ENCODE assay signal across 11 cellular contexts in genomic region chr17:18992454-18993130, GRCh38. TPM values are rescaled to one million over a fixed set of nuclear protein-coding genes. Genes with fewer than 3 reads are reported as not detected.
DNase-seq lines count a peak whose midpoint lies in the region; ATAC-seq and TF ChIP-seq lines count a peak whose summit lies in the region.
"Had no signal": no experiment of that assay in that cellular context is flagged by ENCODE, and none has a peak within 500 bp of the region (broad histone marks: within the 10 kb centered on the region; RNA-seq: fewer than 3 reads in every experiment).

No MANE protein-coding gene starts in this region.

- H3K79me2 ChIP-seq in OCI-LY1 (ENCODE audit: insufficient read depth, low read length) = no peaks in the 10 kb centered on the region

- H3K36me3 ChIP-seq in OCI-LY1 (ENCODE audit: insufficient read depth, low read length) = peaks cover 28% of the 10 kb centered on the region
- H3K36me3 ChIP-seq: MG63 had no signal

- peaks cover 23% of the 10 kb centered on the region for H3K4me1 ChIP-seq in OCI-LY1 (ENCODE audit: insufficient read depth, low read length, severe bottlenecking)

- no peak overlapping the region for H2AFZ ChIP-seq in OCI-LY1 (ENCODE audit: low read length)

- no peaks in the 10 kb centered on the region for H4K20me1 ChIP-seq in OCI-LY1 (ENCODE audit: insufficient read depth, low read length)

- H3K4me3 ChIP-seq in OCI-LY1 (ENCODE audit: low read depth, low read length, poor library complexity, severe bottlenecking) = peak overlapping the region; percentile 40
- H3K4me3 ChIP-seq: MG63, skin epidermis had no signal

- peak overlapping the region; percentile 78 for H3K27ac ChIP-seq in OCI-LY1 (ENCODE audit: low read depth, low read length, poor library complexity, severe bottlenecking)

- ATAC-seq in esophagus mucosa = peak; percentile 52

- DNase-seq in stimulated activated CD8-positive, alpha-beta memory T cell treated with anti-CD3 and anti-CD28 coated beads, Interleukin-12 subunit alpha, Interleukin-12 subunit beta, amount 100 ng/mL, for 4 hours (ENCODE audit: low read depth) = peak; percentile 16
- DNase-seq in stimulated activated CD8-positive, alpha-beta memory T cell treated with anti-CD3 and anti-CD28 coated beads, Interleukin-4, amount 100 ng/mL, for 48 hours = no peak
- DNase-seq in HPDE6-E6E7 (ENCODE audit: extremely low spot score) (no peak), NCI-H1436 (lab: John Stamatoyannopoulos, UW) (no peak), NCI-H82 (lab: John Stamatoyannopoulos, UW) (no peak), amniotic stem cell (lab: John Stamatoyannopoulos, UW) (no peak)
- DNase-seq: GOT3, MG63 had no signal

- TF ChIP-seq CTCF in OCI-LY1 (IDR thresholded peaks at IDR 0.05; ENCODE audit: low read length) = no peak

- no peaks in the 10 kb centered on the region for H3K9me2 ChIP-seq in OCI-LY1 (ENCODE audit: low read depth, low read length)

- no peaks in the 10 kb centered on the region for H3K27me3 ChIP-seq in OCI-LY1 (ENCODE audit: insufficient read depth, low read length)
- H3K27me3 ChIP-seq: MG63 had no signal

- H3K4me2 ChIP-seq in OCI-LY1 (ENCODE audit: low read length) = peak overlapping the region; percentile 58

- no peaks in the 10 kb centered on the region for H3F3A ChIP-seq in OCI-LY1 (ENCODE audit: insufficient read depth, low read length)

- H3K9ac ChIP-seq in OCI-LY1 (ENCODE audit: low read length) = peak overlapping the region; percentile 42; the same call in 1 of the 2 replicates

- H3K9me3 ChIP-seq in OCI-LY1 (ENCODE audit: low read length) = peaks cover 6% of the 10 kb centered on the region; the same call in 1 of the 2 replicates

RNA-seq across cellular contexts. Expression of gene FAM83G, which starts 12.0 kb away (rescaled TPM):
- 47.0 TPM for total RNA-seq in esophagus mucosa

RNA-seq across cellular contexts. Expression of gene SLC5A10, which starts 40.6 kb away (rescaled TPM):
- 0.64 TPM for total RNA-seq in esophagus mucosa

RNA-seq across cellular contexts. Expression of gene GRAP, which starts 54.2 kb away (rescaled TPM):
- total RNA-seq in esophagus mucosa = 1.00 TPM
